In the genomic region with DNA sequence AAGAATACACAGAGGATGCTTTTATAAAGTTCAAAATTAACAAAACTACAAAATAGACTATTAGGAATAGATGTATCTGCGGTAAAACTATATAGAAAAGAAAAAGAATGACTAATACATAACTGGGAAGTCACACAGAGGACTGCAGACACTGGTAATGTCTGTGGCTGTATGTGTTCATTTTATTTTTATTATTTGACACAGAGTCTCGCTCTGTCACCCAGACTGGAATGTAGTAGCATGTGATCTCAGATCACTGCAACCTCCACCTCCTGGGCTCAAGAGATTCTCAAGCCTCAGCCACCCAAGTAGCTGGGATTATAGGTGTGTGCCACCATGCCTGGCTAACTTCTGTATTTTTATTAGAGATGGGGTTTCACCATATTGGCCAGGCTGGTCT, we compare ENCODE assay signal across 23 cellular contexts.
"Had no signal": no experiment of that assay in that cellular context is flagged by ENCODE, and none has a peak within 500 bp of the region (broad histone marks: within the 10 kb centered on the region; RNA-seq: fewer than 3 reads in every experiment).

No MANE protein-coding gene starts in this region.

- H3K9me3 ChIP-seq: mucosa of descending colon, prostate gland, sigmoid colon, suprapubic skin had no signal

- H3K79me2 ChIP-seq: hepatocyte had no signal

- H3K27me3 ChIP-seq: dorsolateral prefrontal cortex, hepatocyte, sigmoid colon, spleen, suprapubic skin had no signal

- H3K4me1 ChIP-seq: prostate gland, sigmoid colon, spleen, suprapubic skin had no signal

- H3K27ac ChIP-seq: dorsolateral prefrontal cortex, hepatocyte, left ventricle myocardium inferior, prostate gland, sigmoid colon, skin epidermis, spleen, suprapubic skin had no signal

- H3K36me3 ChIP-seq: prostate gland had no signal

- DNase-seq: caudate nucleus; cerebellar nuclear complex; dorsolateral prefrontal cortex; effector CD4-positive, alpha-beta T cell; head of caudate nucleus; kidney; left colon; left ventricle myocardium inferior; mucosa of descending colon; naive thymus-derived CD8-positive, alpha-beta T cell; nephron progenitor cell; nucleus accumbens; right cardiac atrium; sigmoid colon; spleen; stimulated activated CD8-positive, alpha-beta memory T cell treated with anti-CD3 and anti-CD28 coated beads, Interleukin-4, amount 100 ng/mL, for 48 hours; stimulated activated naive CD4-positive, alpha-beta T cell; stimulated activated naive CD8-positive, alpha-beta T cell treated with anti-CD3 and anti-CD28 coated beads, Interleukin-15, amount 100 ng/mL, for 72 hours had no signal

- H3K4me3 ChIP-seq: dorsolateral prefrontal cortex, hepatocyte, left ventricle myocardium inferior, lung, mucosa of descending colon, prostate gland, sigmoid colon, skin epidermis, spleen, suprapubic skin had no signal

- H2AFZ ChIP-seq: hepatocyte had no signal

- H3K4me2 ChIP-seq: hepatocyte had no signal
